28 cellular contexts compared by ENCODE assay signal in the genomic region with DNA sequence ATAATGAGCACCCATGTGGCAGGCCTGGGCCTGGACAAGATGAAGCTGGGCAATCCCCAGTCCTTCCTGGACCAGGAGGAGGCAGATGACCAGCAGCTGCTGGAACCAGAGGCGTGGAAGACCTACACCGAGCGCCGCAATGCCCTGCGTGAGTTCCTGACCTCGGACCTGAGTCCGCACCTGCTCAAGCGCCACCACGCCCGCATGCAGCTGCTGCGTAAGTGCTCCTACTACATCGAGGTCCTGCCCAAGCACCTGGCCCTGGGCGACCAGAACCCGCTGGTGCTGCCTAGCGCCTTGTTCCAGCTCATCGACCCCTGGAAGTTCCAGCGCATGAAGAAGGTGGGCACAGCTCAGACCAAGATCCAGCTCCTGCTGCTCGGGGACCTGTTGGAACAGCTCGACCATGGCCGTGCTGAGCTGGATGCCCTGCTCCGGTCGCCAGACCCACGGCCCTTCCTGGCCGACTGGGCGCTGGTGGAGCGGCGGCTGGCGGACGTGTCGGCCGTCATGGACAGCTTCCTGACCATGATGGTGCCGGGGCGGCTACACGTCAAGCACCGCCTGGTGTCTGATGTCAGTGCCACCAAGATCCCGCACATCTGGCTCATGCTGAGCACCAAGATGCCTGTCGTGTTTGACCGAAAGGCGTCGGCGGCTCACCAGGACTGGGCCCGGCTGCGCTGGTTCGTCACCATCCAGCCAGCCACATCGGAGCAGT. TPM values are rescaled to one million over a fixed set of nuclear protein-coding genes. Genes with fewer than 3 reads are reported as not detected.
DNase-seq lines count a peak whose midpoint lies in the region; ATAC-seq, FAIRE-seq and TF ChIP-seq lines count a peak whose summit lies in the region.
"Had no signal": no experiment of that assay in that cellular context is flagged by ENCODE, and none has a peak within 500 bp of the region (broad histone marks: within the 10 kb centered on the region; RNA-seq: fewer than 3 reads in every experiment).

No MANE protein-coding gene starts in this region.

- CTCF ChIA-PET in HepG2 (lab: Yijun Ruan, JAX; ENCODE audit: low intra/inter-chr PET ratio, low total read pairs), result no interaction called here

- H3K4me1 Mint-ChIP-seq in activated naive CD8-positive, alpha-beta T cell treated with anti-CD3 and anti-CD28 coated beads for 36 hours, result peaks cover 10% of the 10 kb centered on the region
- H3K4me1 Mint-ChIP-seq: endodermal cell had no signal

- H3K27ac ChIP-seq in HepG2 (ENCODE audit: extremely low read length, insufficient read depth, low read length), result no peak overlapping the region
- no peak overlapping the region for H3K27ac ChIP-seq in right lobe of liver
- H3K27ac ChIP-seq in RWPE2 (ENCODE audit: poor library complexity, severe bottlenecking), result no peak overlapping the region
- H3K27ac ChIP-seq: left ventricle myocardium inferior, parathyroid adenoma, upper lobe of left lung, VCaP had no signal

- H3K4me3 Mint-ChIP-seq in activated naive CD8-positive, alpha-beta T cell treated with anti-CD3 and anti-CD28 coated beads for 36 hours, result no peak overlapping the region
- H3K4me3 Mint-ChIP-seq: activated T-helper 17 cell treated with anti-CD3 and anti-CD28 coated beads, Interleukin-2, amount 50 U/mL, for 72 hours; brain; dendritic cell treated with granulocyte-macrophage colony-stimulating factor and Interleukin-4, amounts not matched to agents 40 ng/mL and 50 ng/mL, for 4 days; endodermal cell had no signal

- H4K20me1 ChIP-seq in HepG2 (ENCODE audit: insufficient read depth, low read length), result no peaks in the 10 kb centered on the region; the same call in 1 of the 2 replicates

- no peak overlapping the region for H3K4me3 ChIP-seq in HepG2 (replicated peaks in 1 of 3; ENCODE audit: insufficient read depth in 1 of 3, low read depth in 2 of 3, low read length in 3 of 3)
- no peak overlapping the region for H3K4me3 ChIP-seq in right lobe of liver
- no peak overlapping the region for H3K4me3 ChIP-seq in RWPE2 (ENCODE audit: severe bottlenecking)
- H3K4me3 ChIP-seq: HAP-1, left ventricle myocardium inferior, skin epidermis, upper lobe of left lung had no signal

- H3K4me1 ChIP-seq in HepG2 (ENCODE audit: insufficient read depth, low read length) (peaks cover 34% of the 10 kb centered on the region), right lobe of liver (no peaks in the 10 kb centered on the region), RWPE2 (ENCODE audit: insufficient read depth, poor library complexity, severe bottlenecking) (peaks cover 9% of the 10 kb centered on the region)

- TF ChIP-seq EP300 in HepG2 (IDR thresholded peaks at IDR 0.05; ENCODE audit: low read depth in 2 of 2, low read length in 2 of 2) (no peak), HepG2 (CRISPR knock-in tag; IDR thresholded peaks at IDR 0.05; ENCODE audit: borderline replicate concordance) (no peak)

- TF ChIP-seq POLR2A in HepG2 (IDR thresholded peaks at IDR 0.05; ENCODE audit: insufficient read depth in 1 of 2, low read depth in 2 of 2, low read length in 2 of 2), result no peak
- no peak for TF ChIP-seq POLR2A in right lobe of liver (IDR thresholded peaks at IDR 0.05)

- no peaks in the 10 kb centered on the region for H3K79me2 ChIP-seq in HepG2 (ENCODE audit: insufficient read depth, low read length)
- H3K79me2 ChIP-seq: parathyroid adenoma had no signal

- no peaks in the 10 kb centered on the region for H3K27me3 Mint-ChIP-seq in activated naive CD8-positive, alpha-beta T cell treated with anti-CD3 and anti-CD28 coated beads for 36 hours
- H3K27me3 Mint-ChIP-seq: activated T-helper 17 cell treated with anti-CD3 and anti-CD28 coated beads, Interleukin-2, amount 50 U/mL, for 72 hours; brain had no signal

- no peak for FAIRE-seq in HepG2 (lab: Jason Lieb, UNC)
- FAIRE-seq in urothelium cell line (lab: Jason Lieb, UNC), result peak; percentile 53

- no peak overlapping the region for H3K27ac Mint-ChIP-seq in activated naive CD8-positive, alpha-beta T cell treated with anti-CD3 and anti-CD28 coated beads for 36 hours
- H3K27ac Mint-ChIP-seq: activated T-helper 17 cell treated with anti-CD3 and anti-CD28 coated beads, Interleukin-2, amount 50 U/mL, for 72 hours; brain; dendritic cell treated with granulocyte-macrophage colony-stimulating factor and Interleukin-4, amounts not matched to agents 40 ng/mL and 50 ng/mL, for 4 days; endodermal cell had no signal

- no peak overlapping the region for H2AFZ ChIP-seq in HepG2 (ENCODE audit: low read length)
- H2AFZ ChIP-seq: parathyroid adenoma had no signal

- H3K9me3 ChIP-seq in HepG2 (ENCODE audit: low read length) (no peaks in the 10 kb centered on the region), right lobe of liver (no peaks in the 10 kb centered on the region), RWPE2 (ENCODE audit: severe bottlenecking) (no peaks in the 10 kb centered on the region)
- H3K9me3 ChIP-seq: HAP-1, left ventricle myocardium inferior, upper lobe of left lung had no signal

- WGBS in HepG2 (ENCODE audit: low lambda C conversion rate), result 81% methylated on average over 40 of the region's 45 CpGs
- WGBS in right lobe of liver (ENCODE audit: insufficient coverage, low coverage, low lambda C conversion rate, missing lambda C conversion rate), result no CpG with 5 or more reads among the region's 45 CpGs

- no peaks in the 10 kb centered on the region; a peak in 1 of 5 replicates for H3K36me3 ChIP-seq in HepG2 (replicated peaks in 1 of 2; ENCODE audit: control insufficient read depth in 1 of 2, insufficient read depth in 2 of 2, low read length in 2 of 2)
- H3K36me3 ChIP-seq in right lobe of liver, result peaks cover 0 to 13% (median 5%) of the 10 kb centered on the region in 4 donors
- peaks cover 17% of the 10 kb centered on the region for H3K36me3 ChIP-seq in RWPE2 (ENCODE audit: low read depth)
- H3K36me3 ChIP-seq: HAP-1 had no signal

- no peak for ATAC-seq in HepG2
- ATAC-seq in right lobe of liver, result no peak
- no peak for ATAC-seq in RWPE2 (ENCODE audit: low read depth)
- ATAC-seq: activated T-helper 17 cell treated with anti-CD3 and anti-CD28 coated beads, Interleukin-2, amount 50 U/mL, for 72 hours had no signal

- intact Hi-C loops in HepG2 (cut with micrococcal nuclease; ENCODE audit: unreplicated experiment) (no loop called here), right lobe of liver (cut with DNase I) (no loop called here)

- H3K27me3 ChIP-seq in HepG2 (ENCODE audit: control insufficient read depth in 1 of 2, insufficient read depth in 2 of 2, low read length in 2 of 2) (peaks cover 9 to 26% of the 10 kb centered on the region in 2 experiments; a peak in 3 of 5 replicates), right lobe of liver (no peaks in the 10 kb centered on the region), RWPE2 (ENCODE audit: insufficient read depth, poor library complexity, severe bottlenecking) (no peaks in the 10 kb centered on the region)
- H3K27me3 ChIP-seq: upper lobe of left lung had no signal

- H3K36me3 Mint-ChIP-seq in activated naive CD8-positive, alpha-beta T cell treated with anti-CD3 and anti-CD28 coated beads for 36 hours, result no peaks in the 10 kb centered on the region

- no peak for DNase-seq in HepG2 (ENCODE audit: low spot score)
- no peak for DNase-seq in right lobe of liver
- peak; percentile 88 for DNase-seq in RWPE2 (ENCODE audit: low spot score)
- no peak for DNase-seq in urothelium cell line (ENCODE audit: low spot score)
- DNase-seq in KBM-7, result no peak
- DNase-seq in activated naive CD8-positive, alpha-beta T cell treated with anti-CD3 and anti-CD28 coated beads for 36 hours, result no peak
- DNase-seq: activated CD4-positive, alpha-beta T cell treated with anti-CD3 and anti-CD28 coated beads for 4 hours; activated naive CD4-positive, alpha-beta T cell treated with anti-CD3 and anti-CD28 coated beads, Interleukin-2, amount 50 U/mL, for 16 hours; amniotic stem cell; endodermal cell; GDM1; glutamatergic neuron; islet precursor cell; left ventricle myocardium inferior; mesendoderm; NCI-H1092; NCI-H1930; NCI-H524 had no signal

- TF ChIP-seq RAD21 in HepG2 (CRISPR knock-in tag; IDR thresholded peaks at IDR 0.05), result no peak

- in situ Hi-C loops in HepG2 (cut with HindIII; ENCODE audit: extremely low pct_ligation_motif_present, low pct_unique_long_range_greater_than_20kb) (no loop called here), KBM-7 (cut with MboI; ENCODE audit: low pct_unique_long_range_greater_than_20kb, low sequenced_read_pairs) (no loop called here)

- H3K9ac ChIP-seq in HepG2 (ENCODE audit: insufficient read depth, low read depth, low read length), result no peak overlapping the region
- H3K9ac ChIP-seq: parathyroid adenoma had no signal

- POLR2A ChIA-PET in HepG2 (lab: Yijun Ruan, JAX), result interaction anchor here (1.5 to 1.9 kb wide), 3 partner anchors 12 to 18 kb away, joined by 4 to 5 read pairs (median 5); a partner anchor contains a TSS

- TF ChIP-seq CTCF in HepG2 (CRISPR knock-in tag; IDR thresholded peaks at IDR 0.05) (no peak), right lobe of liver (IDR thresholded peaks at IDR 0.05) (no peak), RWPE2 (IDR thresholded peaks at IDR 0.05; ENCODE audit: poor library complexity, severe bottlenecking) (no peak)

- H3K9me3 Mint-ChIP-seq in activated naive CD8-positive, alpha-beta T cell treated with anti-CD3 and anti-CD28 coated beads for 36 hours, result no peaks in the 10 kb centered on the region
- H3K9me3 Mint-ChIP-seq: activated T-helper 17 cell treated with anti-CD3 and anti-CD28 coated beads, Interleukin-2, amount 50 U/mL, for 72 hours; dendritic cell treated with granulocyte-macrophage colony-stimulating factor and Interleukin-4, amounts not matched to agents 40 ng/mL and 50 ng/mL, for 4 days; endodermal cell had no signal

- BruUV-seq in HepG2 (replicated peaks; lab: Mats Ljungman, UMichigan), result no TSS peak

- H3K4me2 ChIP-seq in HepG2 (ENCODE audit: low read depth, low read length), result no peak overlapping the region

RNA-seq across cellular contexts. Expression of a gene that starts 1.9 kb away (rescaled TPM):
- total RNA-seq in HepG2 (2016; rRNA removed; fragmentation: Illumina TruSeq; extraction: Trizol) (not detected in 2 replicates), right lobe of liver (not detected)
- total RNA-seq in HepG2 (2016; cell fraction: cytosol; rRNA removed; fragmentation: Illumina TruSeq; extraction: Trizol; ENCODE audit: low read depth), result not detected in 2 replicates
- not detected in 2 replicates for total RNA-seq in HepG2 (2016; cell fraction: insoluble cytoplasmic fraction; rRNA removed; fragmentation: Illumina TruSeq; extraction: Trizol)
- not detected in 2 replicates for total RNA-seq in HepG2 (2016; cell fraction: membrane; rRNA removed; fragmentation: Illumina TruSeq; extraction: Trizol)
- total RNA-seq in HepG2 (2016; cell fraction: nucleus; rRNA removed; fragmentation: Illumina TruSeq; extraction: Trizol), result not detected in 2 replicates
- 0.07 and 0.13 TPM in 2 replicates for polyA plus RNA-seq in HepG2 (2011; rRNA removed)
- polyA plus RNA-seq in HepG2 (2011; cell fraction: cytosol; rRNA removed), result 0.19 and 0.23 TPM in 2 replicates
- polyA plus RNA-seq in HepG2 (2011; cell fraction: nucleus; rRNA removed), result 0.45 and 0.48 TPM in 2 replicates
- 0.05 TPM in 1 of 2 replicates, not detected in the other for polyA plus RNA-seq in HepG2 (2012)
- not detected in 2 replicates for polyA plus RNA-seq in HepG2 (2016; cell fraction: cytosol; fragmentation: Illumina TruSeq; extraction: Trizol; ENCODE audit: low read depth)
- polyA plus RNA-seq in HepG2 (2016; cell fraction: insoluble cytoplasmic fraction; fragmentation: Illumina TruSeq; extraction: Trizol; ENCODE audit: low read depth), result not detected in 2 replicates
- not detected in 2 replicates for polyA plus RNA-seq in HepG2 (2016; cell fraction: membrane; fragmentation: Illumina TruSeq; extraction: Trizol; ENCODE audit: low read depth)
- polyA plus RNA-seq in HepG2 (2016; cell fraction: nucleus; fragmentation: Illumina TruSeq; extraction: Trizol; ENCODE audit: insufficient read depth, low read depth), result not detected in 2 replicates
- polyA minus RNA-seq in HepG2 (2011; rRNA and poly(A)+ RNA removed; ENCODE audit: low replicate concordance), result 0.10 and 0.84 TPM in 2 replicates
- not detected in 2 replicates for polyA minus RNA-seq in HepG2 (2011; cell fraction: cytosol; rRNA and poly(A)+ RNA removed)
- polyA minus RNA-seq in HepG2 (2011; cell fraction: nucleus; rRNA and poly(A)+ RNA removed), result not detected in 2 replicates
- total RNA-seq in activated naive CD8-positive, alpha-beta T cell treated with anti-CD3 and anti-CD28 coated beads for 36 hours, result under 1 TPM; 0.10 to 0.20 TPM

RNA-seq across cellular contexts. Expression of a gene that starts 8.3 kb away (rescaled TPM):
- total RNA-seq in HepG2 (2016; rRNA removed; fragmentation: Illumina TruSeq; extraction: Trizol) (not detected in 2 replicates), right lobe of liver (not detected)
- not detected in 2 replicates for total RNA-seq in HepG2 (2016; cell fraction: cytosol; rRNA removed; fragmentation: Illumina TruSeq; extraction: Trizol; ENCODE audit: low read depth)
- total RNA-seq in HepG2 (2016; cell fraction: insoluble cytoplasmic fraction; rRNA removed; fragmentation: Illumina TruSeq; extraction: Trizol), result not detected in 2 replicates
- not detected in 2 replicates for total RNA-seq in HepG2 (2016; cell fraction: membrane; rRNA removed; fragmentation: Illumina TruSeq; extraction: Trizol)
- not detected in 2 replicates for total RNA-seq in HepG2 (2016; cell fraction: nucleus; rRNA removed; fragmentation: Illumina TruSeq; extraction: Trizol)
- polyA plus RNA-seq in HepG2 (2011; rRNA removed), result 0.09 TPM in 1 of 2 replicates, not detected in the other
- not detected in 2 replicates for polyA plus RNA-seq in HepG2 (2011; cell fraction: cytosol; rRNA removed)
- 0.10 and 0.37 TPM in 2 replicates for polyA plus RNA-seq in HepG2 (2011; cell fraction: nucleus; rRNA removed)
- polyA plus RNA-seq in HepG2 (2012), result 0.17 TPM in 1 of 2 replicates, not detected in the other
- polyA plus RNA-seq in HepG2 (2016; cell fraction: cytosol; fragmentation: Illumina TruSeq; extraction: Trizol; ENCODE audit: low read depth), result not detected in 2 replicates
- polyA plus RNA-seq in HepG2 (2016; cell fraction: insoluble cytoplasmic fraction; fragmentation: Illumina TruSeq; extraction: Trizol; ENCODE audit: low read depth), result not detected in 2 replicates
- not detected in 2 replicates for polyA plus RNA-seq in HepG2 (2016; cell fraction: membrane; fragmentation: Illumina TruSeq; extraction: Trizol; ENCODE audit: low read depth)
- not detected in 2 replicates for polyA plus RNA-seq in HepG2 (2016; cell fraction: nucleus; fragmentation: Illumina TruSeq; extraction: Trizol; ENCODE audit: insufficient read depth, low read depth)
- polyA minus RNA-seq in HepG2 (2011; rRNA and poly(A)+ RNA removed; ENCODE audit: low replicate concordance), result 0.28 TPM in 1 of 2 replicates, not detected in the other
- not detected in 2 replicates for polyA minus RNA-seq in HepG2 (2011; cell fraction: cytosol; rRNA and poly(A)+ RNA removed)
- polyA minus RNA-seq in HepG2 (2011; cell fraction: nucleus; rRNA and poly(A)+ RNA removed), result not detected in 2 replicates
- total RNA-seq in activated naive CD8-positive, alpha-beta T cell treated with anti-CD3 and anti-CD28 coated beads for 36 hours, result not detected
- total RNA-seq: activated T-helper 17 cell treated with anti-CD3 and anti-CD28 coated beads, Interleukin-2, amount 50 U/mL, for 72 hours; endodermal cell; left ventricle myocardium inferior; upper lobe of left lung had no signal
- polyA plus RNA-seq: BJ, neural cell had no signal

RNA-seq across cellular contexts. Expression of a gene that starts 18.2 kb away (rescaled TPM):
- total RNA-seq in HepG2 (2016; rRNA removed; fragmentation: Illumina TruSeq; extraction: Trizol) (8.4 and 10.1 TPM in 2 replicates), right lobe of liver (10 to 100 TPM; 14.8 to 30.3 (median 24.1) TPM)
- 1.7 and 2.1 TPM in 2 replicates for total RNA-seq in HepG2 (2016; cell fraction: cytosol; rRNA removed; fragmentation: Illumina TruSeq; extraction: Trizol; ENCODE audit: low read depth)
- 6.8 and 10.0 TPM in 2 replicates for total RNA-seq in HepG2 (2016; cell fraction: insoluble cytoplasmic fraction; rRNA removed; fragmentation: Illumina TruSeq; extraction: Trizol)
- 2.8 and 4.3 TPM in 2 replicates for total RNA-seq in HepG2 (2016; cell fraction: membrane; rRNA removed; fragmentation: Illumina TruSeq; extraction: Trizol)
- 12.8 and 18.4 TPM in 2 replicates for total RNA-seq in HepG2 (2016; cell fraction: nucleus; rRNA removed; fragmentation: Illumina TruSeq; extraction: Trizol)
- 9.6 and 16.1 TPM in 2 replicates for polyA plus RNA-seq in HepG2 (2011; rRNA removed)
- 4.5 and 6.0 TPM in 2 replicates for polyA plus RNA-seq in HepG2 (2011; cell fraction: cytosol; rRNA removed)
- polyA plus RNA-seq in HepG2 (2011; cell fraction: nucleus; rRNA removed), result 39.6 and 48.2 TPM in 2 replicates
- polyA plus RNA-seq in HepG2 (2012), result 12.3 and 14.4 TPM in 2 replicates
- polyA plus RNA-seq in HepG2 (2016; cell fraction: cytosol; fragmentation: Illumina TruSeq; extraction: Trizol; ENCODE audit: low read depth), result 0.26 and 0.46 TPM in 2 replicates
- 5.2 and 6.9 TPM in 2 replicates for polyA plus RNA-seq in HepG2 (2016; cell fraction: insoluble cytoplasmic fraction; fragmentation: Illumina TruSeq; extraction: Trizol; ENCODE audit: low read depth)
- 0.43 and 0.84 TPM in 2 replicates for polyA plus RNA-seq in HepG2 (2016; cell fraction: membrane; fragmentation: Illumina TruSeq; extraction: Trizol; ENCODE audit: low read depth)
- polyA plus RNA-seq in HepG2 (2016; cell fraction: nucleus; fragmentation: Illumina TruSeq; extraction: Trizol; ENCODE audit: insufficient read depth, low read depth), result 17.4 and 18.8 TPM in 2 replicates
- polyA minus RNA-seq in HepG2 (2011; rRNA and poly(A)+ RNA removed; ENCODE audit: low replicate concordance), result 33.2 and 74.9 TPM in 2 replicates
- 41.7 and 42.0 TPM in 2 replicates for polyA minus RNA-seq in HepG2 (2011; cell fraction: cytosol; rRNA and poly(A)+ RNA removed)
- 35.3 and 47.0 TPM in 2 replicates for polyA minus RNA-seq in HepG2 (2011; cell fraction: nucleus; rRNA and poly(A)+ RNA removed)
- total RNA-seq in activated naive CD8-positive, alpha-beta T cell treated with anti-CD3 and anti-CD28 coated beads for 36 hours, result 10 to 100 TPM; 22.2 to 22.6 TPM

RNA-seq across cellular contexts. Expression of a gene that starts 18.6 kb away (rescaled TPM):
- total RNA-seq in HepG2 (2016; rRNA removed; fragmentation: Illumina TruSeq; extraction: Trizol) (not detected in 2 replicates), right lobe of liver (10 to 100 TPM in 1 of 6 experiments, 1 to 10 TPM in 3, under 1 TPM in 2; 0.78 to 11.0 (median 3.6) TPM)
- total RNA-seq in HepG2 (2016; cell fraction: cytosol; rRNA removed; fragmentation: Illumina TruSeq; extraction: Trizol; ENCODE audit: low read depth), result not detected in 2 replicates
- total RNA-seq in HepG2 (2016; cell fraction: insoluble cytoplasmic fraction; rRNA removed; fragmentation: Illumina TruSeq; extraction: Trizol), result not detected in 2 replicates
- total RNA-seq in HepG2 (2016; cell fraction: membrane; rRNA removed; fragmentation: Illumina TruSeq; extraction: Trizol), result not detected in 2 replicates
- total RNA-seq in HepG2 (2016; cell fraction: nucleus; rRNA removed; fragmentation: Illumina TruSeq; extraction: Trizol), result not detected in 2 replicates
- polyA plus RNA-seq in HepG2 (2011; rRNA removed), result 0.07 and 0.08 TPM in 2 replicates
- 0.05 and 0.08 TPM in 2 replicates for polyA plus RNA-seq in HepG2 (2011; cell fraction: cytosol; rRNA removed)
- 0.27 and 0.42 TPM in 2 replicates for polyA plus RNA-seq in HepG2 (2011; cell fraction: nucleus; rRNA removed)
- polyA plus RNA-seq in HepG2 (2012), result 0.09 and 0.11 TPM in 2 replicates
- polyA plus RNA-seq in HepG2 (2016; cell fraction: cytosol; fragmentation: Illumina TruSeq; extraction: Trizol; ENCODE audit: low read depth), result not detected in 2 replicates
- polyA plus RNA-seq in HepG2 (2016; cell fraction: insoluble cytoplasmic fraction; fragmentation: Illumina TruSeq; extraction: Trizol; ENCODE audit: low read depth), result not detected in 2 replicates
- polyA plus RNA-seq in HepG2 (2016; cell fraction: membrane; fragmentation: Illumina TruSeq; extraction: Trizol; ENCODE audit: low read depth), result not detected in 2 replicates
- not detected in 2 replicates for polyA plus RNA-seq in HepG2 (2016; cell fraction: nucleus; fragmentation: Illumina TruSeq; extraction: Trizol; ENCODE audit: insufficient read depth, low read depth)
- polyA minus RNA-seq in HepG2 (2011; rRNA and poly(A)+ RNA removed; ENCODE audit: low replicate concordance), result 0.18 and 9.4 TPM in 2 replicates
- not detected in 2 replicates for polyA minus RNA-seq in HepG2 (2011; cell fraction: cytosol; rRNA and poly(A)+ RNA removed)
- 0.12 and 0.13 TPM in 2 replicates for polyA minus RNA-seq in HepG2 (2011; cell fraction: nucleus; rRNA and poly(A)+ RNA removed)
- under 1 TPM; 0.16 to 0.26 TPM for total RNA-seq in activated naive CD8-positive, alpha-beta T cell treated with anti-CD3 and anti-CD28 coated beads for 36 hours
- total RNA-seq: left ventricle myocardium inferior had no signal
- polyA plus RNA-seq: neural cell had no signal

RNA-seq across cellular contexts. Expression of a gene that starts 35.3 kb away (rescaled TPM):
- total RNA-seq in HepG2 (2016; rRNA removed; fragmentation: Illumina TruSeq; extraction: Trizol), result 6.0 and 7.0 TPM in 2 replicates
- total RNA-seq in HepG2 (2016; cell fraction: cytosol; rRNA removed; fragmentation: Illumina TruSeq; extraction: Trizol; ENCODE audit: low read depth), result 21.9 and 23.8 TPM in 2 replicates
- 4.3 and 5.4 TPM in 2 replicates for total RNA-seq in HepG2 (2016; cell fraction: insoluble cytoplasmic fraction; rRNA removed; fragmentation: Illumina TruSeq; extraction: Trizol)
- 16.4 and 22.5 TPM in 2 replicates for total RNA-seq in HepG2 (2016; cell fraction: membrane; rRNA removed; fragmentation: Illumina TruSeq; extraction: Trizol)
- 5.4 and 6.2 TPM in 2 replicates for total RNA-seq in HepG2 (2016; cell fraction: nucleus; rRNA removed; fragmentation: Illumina TruSeq; extraction: Trizol)
- polyA plus RNA-seq in HepG2 (2011; rRNA removed), result 1.8 and 2.2 TPM in 2 replicates
- polyA plus RNA-seq in HepG2 (2011; cell fraction: cytosol; rRNA removed), result 2.4 and 6.2 TPM in 2 replicates
- 6.3 and 9.5 TPM in 2 replicates for polyA plus RNA-seq in HepG2 (2011; cell fraction: nucleus; rRNA removed)
- polyA plus RNA-seq in HepG2 (2012), result 12.0 and 18.6 TPM in 2 replicates
- 606 and 718 TPM in 2 replicates for polyA plus RNA-seq in HepG2 (2016; cell fraction: cytosol; fragmentation: Illumina TruSeq; extraction: Trizol; ENCODE audit: low read depth)
- polyA plus RNA-seq in HepG2 (2016; cell fraction: insoluble cytoplasmic fraction; fragmentation: Illumina TruSeq; extraction: Trizol; ENCODE audit: low read depth), result 42.4 and 57.7 TPM in 2 replicates
- polyA plus RNA-seq in HepG2 (2016; cell fraction: membrane; fragmentation: Illumina TruSeq; extraction: Trizol; ENCODE audit: low read depth), result 288 and 295 TPM in 2 replicates
- polyA plus RNA-seq in HepG2 (2016; cell fraction: nucleus; fragmentation: Illumina TruSeq; extraction: Trizol; ENCODE audit: insufficient read depth, low read depth), result 40.1 and 40.2 TPM in 2 replicates
- polyA minus RNA-seq in HepG2 (2011; rRNA and poly(A)+ RNA removed; ENCODE audit: low replicate concordance), result 8.4 and 13.9 TPM in 2 replicates
- polyA minus RNA-seq in HepG2 (2011; cell fraction: cytosol; rRNA and poly(A)+ RNA removed), result 15.8 and 39.4 TPM in 2 replicates
- polyA minus RNA-seq in HepG2 (2011; cell fraction: nucleus; rRNA and poly(A)+ RNA removed), result 4.5 and 4.8 TPM in 2 replicates
- 10 to 100 TPM; 50.2 to 99.4 (median 76.7) TPM for total RNA-seq in right lobe of liver
- 100 to 1,000 TPM; 128 to 136 TPM for total RNA-seq in activated naive CD8-positive, alpha-beta T cell treated with anti-CD3 and anti-CD28 coated beads for 36 hours
